Comparison of ENCODE assay signal across 18 cellular contexts in genomic region chr10:58632211-58632610, GRCh38.
DNase-seq lines count a peak whose midpoint lies in the region; ATAC-seq, FAIRE-seq and TF ChIP-seq lines count a peak whose summit lies in the region.
"Had no signal": no experiment of that assay in that cellular context is flagged by ENCODE, and none has a peak within 500 bp of the region (broad histone marks: within the 10 kb centered on the region; RNA-seq: fewer than 3 reads in every experiment).

No MANE protein-coding gene starts in this region.

- no peak for TF ChIP-seq CTCF in MCF 10A (IDR thresholded peaks at IDR 0.05; ENCODE audit: unreplicated experiment)
- no peak for TF ChIP-seq CTCF in mammary epithelial cell (conservative IDR thresholded peaks at IDR 0.05 in 1 of 2, IDR thresholded peaks at IDR 0.05 in 1 of 2; ENCODE audit: extremely low read depth in 1 of 2, insufficient read depth in 1 of 2, low read depth in 1 of 2, low read length in 2 of 2)
- no peak for TF ChIP-seq CTCF in H1 (IDR thresholded peaks at IDR 0.05; ENCODE audit: control extremely low read depth in 1 of 3, insufficient read depth in 1 of 3, low read depth in 1 of 3, low read length in 3 of 3)

- peaks cover 20% of the 10 kb centered on the region for H3K4me1 Mint-ChIP-seq in MCF 10A (ENCODE audit: insufficient read depth, unreplicated experiment)
- H3K4me1 Mint-ChIP-seq: CD8-positive, alpha-beta memory T cell had no signal

- no peaks in the 10 kb centered on the region for H3K9me3 ChIP-seq in mammary epithelial cell (replicated peaks; ENCODE audit: insufficient read depth, low read length)
- H3K9me3 ChIP-seq in H1 (ENCODE audit: insufficient read depth in 2 of 2, low read depth in 1 of 2, low read length in 1 of 2): no peaks in the 10 kb centered on the region
- H3K9me3 ChIP-seq in skeletal muscle satellite cell (replicated peaks; ENCODE audit: low read length): no peaks in the 10 kb centered on the region
- H3K9me3 ChIP-seq: BLaER1 had no signal

- 98% methylated on average over 4 of the region's 4 CpGs for WGBS in mammary epithelial cell (ENCODE audit: low coverage, missing lambda C conversion rate)
- WGBS in H1 (ENCODE audit: extremely low coverage in 1 of 2, insufficient coverage in 1 of 2, insufficient read length in 1 of 2, insufficient replicate concordance in 2 of 2, low coverage in 1 of 2, low lambda C conversion rate in 2 of 2, missing lambda C conversion rate in 1 of 2), 2 experiments: 69% methylated on average over 4 of the region's 4 CpGs; no CpG with 5 or more reads in 1 of the 2 experiments

- H4K20me1 ChIP-seq in mammary epithelial cell (ENCODE audit: insufficient read depth, low read length): no peaks in the 10 kb centered on the region
- no peaks in the 10 kb centered on the region for H4K20me1 ChIP-seq in H1 (replicated peaks in 1 of 2; ENCODE audit: control insufficient read depth in 1 of 2, insufficient read depth in 2 of 2, low read length in 2 of 2)
- H4K20me1 ChIP-seq: BLaER1 had no signal

- dilution Hi-C loops in mammary epithelial cell (cut with HindIII; ENCODE audit: low sequenced_read_pairs): no loop called here

- no peak overlapping the region for H4K8ac ChIP-seq in H1 (ENCODE audit: extremely low read depth, insufficient read depth, low read length)

- H3K36me3 Mint-ChIP-seq in MCF 10A (ENCODE audit: insufficient read depth, unreplicated experiment): peaks cover 6% of the 10 kb centered on the region
- H3K36me3 Mint-ChIP-seq: CD8-positive, alpha-beta memory T cell had no signal

- no peak for FAIRE-seq in H1 (lab: Jason Lieb, UNC)
- FAIRE-seq: HTR-8/SVneo, K562 had no signal

- no peaks in the 10 kb centered on the region for H3K79me1 ChIP-seq in H1 (ENCODE audit: low read depth, low read length)

- H3K9ac ChIP-seq in mammary epithelial cell (ENCODE audit: insufficient read depth, low read length) (no peak overlapping the region), H1 (replicated peaks in 1 of 4; ENCODE audit: extremely low read depth in 1 of 4, low read depth in 3 of 4, low read length in 3 of 4) (no peak overlapping the region), skeletal muscle satellite cell (ENCODE audit: low read depth, low read length) (no peak overlapping the region)
- H3K9ac ChIP-seq: BLaER1 had no signal

- peak overlapping the region; percentile 23 for H3K27ac Mint-ChIP-seq in MCF 10A (ENCODE audit: low read depth, unreplicated experiment)
- H3K27ac Mint-ChIP-seq: CD8-positive, alpha-beta memory T cell had no signal

- no peak overlapping the region; the same call in 1 of the 2 replicates for H2BK12ac ChIP-seq in H1 (ENCODE audit: low read depth, low read length)

- no peak overlapping the region for H4K5ac ChIP-seq in H1 (ENCODE audit: insufficient read length, low read depth, low read length)

- no peak overlapping the region for H4K91ac ChIP-seq in H1 (replicated peaks; ENCODE audit: insufficient read length, low read length)

- peak overlapping the region; percentile 36; the same call in 1 of the 2 replicates for H2BK20ac ChIP-seq in H1 (ENCODE audit: low read length)

- no peaks in the 10 kb centered on the region; the same call in 1 of the 2 replicates for H3K23me2 ChIP-seq in H1 (ENCODE audit: low read depth, low read length)

- H2BK15ac ChIP-seq in H1 (ENCODE audit: low read length): no peak overlapping the region

- intact Hi-C loops in MCF 10A (cut with micrococcal nuclease) (no loop called here), mammary epithelial cell (cut with micrococcal nuclease) (loop anchor here (2.0 kb wide), 1 partner anchor 217 kb away; no protein-coding TSS in a partner anchor)

- ATAC-seq in GM21737 (IDR thresholded peaks at IDR 0.05; ENCODE audit: unreplicated experiment) (no peak), HG02938 (IDR thresholded peaks at IDR 0.05; ENCODE audit: unreplicated experiment) (no peak)
- ATAC-seq: K562 had no signal

- H3K36me3 ChIP-seq in mammary epithelial cell (ENCODE audit: insufficient read depth, low read length): no peaks in the 10 kb centered on the region
- no peaks in the 10 kb centered on the region for H3K36me3 ChIP-seq in H1 (ENCODE audit: control insufficient read depth in 2 of 4, insufficient read depth in 4 of 4, low read length in 3 of 4)
- H3K36me3 ChIP-seq in skeletal muscle satellite cell (ENCODE audit: insufficient read depth, low read length): no peaks in the 10 kb centered on the region
- H3K36me3 ChIP-seq: BLaER1 had no signal

- no peak overlapping the region for H3K27ac ChIP-seq in mammary epithelial cell (ENCODE audit: insufficient read depth, low read depth, low read length)
- H3K27ac ChIP-seq in H1 (ENCODE audit: low read depth, low read length): no peak overlapping the region
- H3K27ac ChIP-seq: 22Rv1, BLaER1 had no signal

- H3K4me2 ChIP-seq in mammary epithelial cell (ENCODE audit: insufficient read depth, low read depth, low read length) (no peak overlapping the region), H1 (ENCODE audit: insufficient read depth in 1 of 2, low read depth in 2 of 2, low read length in 2 of 2) (peak overlapping the region in 1 of 2 experiments; percentile 22; a peak in 1 of 4 replicates), skeletal muscle satellite cell (ENCODE audit: low read length) (peak overlapping the region; percentile 33)
- H3K4me2 ChIP-seq: BLaER1 had no signal

- H3K4me1 ChIP-seq in mammary epithelial cell (ENCODE audit: insufficient read depth, low read length) (no peaks in the 10 kb centered on the region), H1 (replicated peaks in 1 of 4; ENCODE audit: control insufficient read depth in 3 of 4, insufficient read depth in 4 of 4, low read length in 3 of 4) (peaks cover 0 to 14% (median 7%) of the 10 kb centered on the region in 4 experiments; a peak in 6 of 7 replicates), skeletal muscle satellite cell (ENCODE audit: control insufficient read depth, insufficient read depth, low read length) (peaks cover 20% of the 10 kb centered on the region)
- H3K4me1 ChIP-seq: BLaER1 had no signal

- in situ Hi-C loops in mammary epithelial cell (cut with MboI; ENCODE audit: low sequenced_read_pairs in 2 of 2): no loop called here

- BruUV-seq in MCF 10A (replicated peaks; lab: Mats Ljungman, UMichigan) (no TSS peak), mammary epithelial cell (replicated peaks; lab: Mats Ljungman, UMichigan) (no TSS peak)

- H3K4me3 ChIP-seq in mammary epithelial cell (replicated peaks in 1 of 3; ENCODE audit: insufficient read depth in 1 of 3, low read depth in 2 of 3, low read length in 3 of 3) (no peak overlapping the region), H1 (ENCODE audit: extremely low read depth in 1 of 4, insufficient read depth in 2 of 4, low read depth in 3 of 4, low read length in 4 of 4) (no peak overlapping the region), skeletal muscle satellite cell (ENCODE audit: low read length) (no peak overlapping the region)
- H3K4me3 ChIP-seq: BLaER1, K562 had no signal

- H3K79me2 ChIP-seq in mammary epithelial cell (ENCODE audit: insufficient read depth, low read length): peaks cover 18% of the 10 kb centered on the region
- H3K79me2 ChIP-seq in H1 (ENCODE audit: control insufficient read depth in 1 of 2, insufficient read depth in 2 of 2, low read length in 2 of 2): no peaks in the 10 kb centered on the region

- CTCF ChIA-PET in MCF 10A (lab: Yijun Ruan, JAX) (interaction anchor here (0.7 to 1.4 kb wide), 3 partner anchors 97 to 218 kb away, joined by 3 to 5 read pairs (median 4); no protein-coding TSS in a partner anchor), mammary epithelial cell (lab: Charles Lee; ENCODE audit: low non-redundant PET) (no interaction called here), H1 (lab: Charles Lee; ENCODE audit: partially characterized antibody) (interaction anchor here (1.0 to 1.4 kb wide), 4 partner anchors 13 to 144 kb away, joined by 3 to 4 read pairs (median 3); no protein-coding TSS in a partner anchor)

- H3K4ac ChIP-seq in H1 (replicated peaks; ENCODE audit: insufficient read length, low read depth, low read length): no peak overlapping the region

- H2AK5ac ChIP-seq in H1 (ENCODE audit: low read depth, low read length): no peak overlapping the region

- H3K27me3 ChIP-seq in mammary epithelial cell (ENCODE audit: insufficient read depth, low read length): no peaks in the 10 kb centered on the region
- no peaks in the 10 kb centered on the region for H3K27me3 ChIP-seq in H1 (replicated peaks in 1 of 4; ENCODE audit: control insufficient read depth in 3 of 4, extremely low read depth in 1 of 4, insufficient read depth in 3 of 4, low read length in 3 of 4)
- H3K27me3 ChIP-seq in skeletal muscle satellite cell (ENCODE audit: control insufficient read depth, insufficient read depth, low read length): no peaks in the 10 kb centered on the region
- H3K27me3 ChIP-seq: BLaER1 had no signal

- no peak for TF ChIP-seq RAD21 in H1 (IDR thresholded peaks at IDR 0.05 in 1 of 2, conservative IDR thresholded peaks at IDR 0.05 in 1 of 2; ENCODE audit: low read depth in 2 of 2, low read length in 2 of 2)

- DNase-seq in MCF 10A (ENCODE audit: unreplicated experiment): no peak
- DNase-seq in mammary epithelial cell: no peak
- no peak for DNase-seq in H1 (ENCODE audit: low read depth in 1 of 2, low spot score in 2 of 2)
- no peak for DNase-seq in D341Med (ENCODE audit: low spot score)
- DNase-seq: AML-193; Caco-2; CD8-positive, alpha-beta memory T cell; DMS53; GF-D8; GOT3; HFFc6 had no signal

- peak overlapping the region; percentile 9; the same call in 1 of the 2 replicates for H2BK5ac ChIP-seq in H1 (ENCODE audit: low read depth, low read length)

- TF ChIP-seq POLR2A in H1 (IDR thresholded peaks at IDR 0.05; ENCODE audit: control extremely low read depth in 1 of 2, low read depth in 2 of 2, low read length in 2 of 2): no peak

- H3K27me3 Mint-ChIP-seq in MCF 10A (ENCODE audit: insufficient read depth, unreplicated experiment): no peaks in the 10 kb centered on the region

- H2BK120ac ChIP-seq in H1 (replicated peaks; ENCODE audit: low read depth, low read length): no peak overlapping the region

- no peak for TF ChIP-seq EP300 in H1 (IDR thresholded peaks at IDR 0.05; ENCODE audit: borderline replicate concordance in 1 of 2, low read depth in 2 of 2, low read length in 2 of 2)

- POLR2A ChIA-PET in MCF 10A (lab: Yijun Ruan, JAX) (interaction anchor here (0.6 kb wide), 1 partner anchor 164 kb away, joined by 3 read pairs; no protein-coding TSS in a partner anchor), H1 (lab: Charles Lee; ENCODE audit: partially characterized antibody) (no interaction called here)

- no peak overlapping the region for H2AFZ ChIP-seq in mammary epithelial cell (ENCODE audit: low read depth, low read length)
- H2AFZ ChIP-seq in H1 (ENCODE audit: low read length): no peak overlapping the region

- H3K14ac ChIP-seq in H1 (ENCODE audit: insufficient read length): no peak overlapping the region

- H3K23ac ChIP-seq in H1 (ENCODE audit: insufficient read length): no peak overlapping the region

- no peaks in the 10 kb centered on the region for H3K9me3 Mint-ChIP-seq in MCF 10A (ENCODE audit: unreplicated experiment)
- H3K9me3 Mint-ChIP-seq: HFFc6 had no signal

- H3K56ac ChIP-seq in H1 (replicated peaks; ENCODE audit: insufficient read length, low read depth, low read length): no peak overlapping the region

- no peak overlapping the region for H3K4me3 Mint-ChIP-seq in MCF 10A (ENCODE audit: unreplicated experiment)
- H3K4me3 Mint-ChIP-seq: CD8-positive, alpha-beta memory T cell; HFFc6 had no signal

- no peak overlapping the region for H3K18ac ChIP-seq in H1 (ENCODE audit: extremely low read depth, low read length)
